10 cellular contexts compared by ENCODE assay signal in genomic region chr2:108182489-108182888, GRCh38. TPM values are rescaled to one million over a fixed set of nuclear protein-coding genes. Genes with fewer than 3 reads are reported as not detected.
DNase-seq lines count a peak whose midpoint lies in the region; ATAC-seq and TF ChIP-seq lines count a peak whose summit lies in the region.
"Had no signal": no experiment of that assay in that cellular context is flagged by ENCODE, and none has a peak within 500 bp of the region (broad histone marks: within the 10 kb centered on the region; RNA-seq: fewer than 3 reads in every experiment).

No MANE protein-coding gene starts in this region.

- H4K20me1 ChIP-seq in hepatocyte (ENCODE audit: insufficient read depth, poor library complexity, severe bottlenecking), result no peaks in the 10 kb centered on the region

- H3K4me3 ChIP-seq in HAP-1 (no peak overlapping the region), hepatocyte (no peak overlapping the region), gastrocnemius medialis (no peak overlapping the region)

- H3K9me3 ChIP-seq in HAP-1 (no peaks in the 10 kb centered on the region), hepatocyte (ENCODE audit: low read depth) (no peaks in the 10 kb centered on the region), gastrocnemius medialis (no peaks in the 10 kb centered on the region)

- TF ChIP-seq CTCF in hepatocyte (IDR thresholded peaks at IDR 0.05; ENCODE audit: poor library complexity) (peak; percentile 12), gastrocnemius medialis (IDR thresholded peaks at IDR 0.05 in 4 of 5, conservative IDR thresholded peaks at IDR 0.05 in 1 of 5) (no peak)

- no peak overlapping the region for H2AFZ ChIP-seq in hepatocyte

- peak; percentile 39 for DNase-seq in D341Med (ENCODE audit: low spot score)
- peak; percentile 5 to 60 for DNase-seq in HAP-1 (ENCODE audit: low spot score in 2 of 2)
- DNase-seq in RPMI7951 (ENCODE audit: low read depth), result peak; percentile 37
- no peak for DNase-seq in hepatocyte (ENCODE audit: low spot score)
- DNase-seq in activated T-cell treated with anti-CD3 and anti-CD28 coated beads, Interleukin-2, amount 50 U/mL, for 1 hour, result no peak
- no peak for DNase-seq in medulla oblongata (ENCODE audit: extremely low spot score)
- DNase-seq in gastrocnemius medialis, result no peak
- DNase-seq in NK-92 treated with Interleukin-12 subunit alpha and Interleukin-12 subunit beta, amount 100 ng/mL, for 24 hours (lab: John Stamatoyannopoulos, UW), result no peak
- DNase-seq: central memory CD4-positive, alpha-beta T cell had no signal

- H3K9me2 ChIP-seq in hepatocyte (replicated peaks; ENCODE audit: insufficient read depth), result no peaks in the 10 kb centered on the region

- H3K4me1 ChIP-seq in HAP-1 (no peaks in the 10 kb centered on the region), hepatocyte (ENCODE audit: insufficient read depth) (no peaks in the 10 kb centered on the region), gastrocnemius medialis (no peaks in the 10 kb centered on the region)

- H3K36me3 ChIP-seq in HAP-1 (replicated peaks) (no peaks in the 10 kb centered on the region), hepatocyte (replicated peaks; ENCODE audit: insufficient read depth, low read depth) (no peaks in the 10 kb centered on the region), gastrocnemius medialis (no peaks in the 10 kb centered on the region)

- no peaks in the 10 kb centered on the region for H3K27me3 ChIP-seq in HAP-1 (ENCODE audit: low read depth)
- no peaks in the 10 kb centered on the region for H3K27me3 ChIP-seq in hepatocyte
- no peaks in the 10 kb centered on the region for H3K27me3 ChIP-seq in gastrocnemius medialis

- no peak overlapping the region for H3K27ac ChIP-seq in hepatocyte
- H3K27ac ChIP-seq in gastrocnemius medialis, result no peak overlapping the region

- 50% methylated on average over 7 of the region's 7 CpGs for WGBS in hepatocyte (ENCODE audit: low lambda C conversion rate, missing lambda C conversion rate)

- no peaks in the 10 kb centered on the region for H3K79me2 ChIP-seq in hepatocyte

- H3K4me2 ChIP-seq in hepatocyte, result no peak overlapping the region

- in situ Hi-C loops in HAP-1 (cut with MboI; ENCODE audit: low sequenced_read_pairs) (loop anchor here (25.0 kb wide), 1 partner anchor 245 kb away; no protein-coding TSS in a partner anchor), gastrocnemius medialis (cut with MboI; ENCODE audit: low sequenced_read_pairs in 4 of 4) (no loop called here)

- TF ChIP-seq POLR2A in gastrocnemius medialis (IDR thresholded peaks at IDR 0.05), result no peak

- no peak for ATAC-seq in gastrocnemius medialis

- intact Hi-C loops in gastrocnemius medialis (cut with DNase I; ENCODE audit: low total_unique reads), result no loop called here

RNA-seq across cellular contexts. Expression of gene SULT1C3, which starts 57.3 kb away (rescaled TPM):
- not detected in 2 replicates for total RNA-seq in RPMI7951 (2014; rRNA removed; shearing (Covaris generic))
- total RNA-seq in hepatocyte, result 1.00 TPM in 1 of 2 replicates, not detected in the other
- not detected in 2 replicates for polyA plus RNA-seq in hepatocyte
- total RNA-seq in gastrocnemius medialis, result not detected
- total RNA-seq: kidney epithelial cell had no signal

Comparison
In these comparisons a context has a peak if more than half of its experiments do, and no peak if none do; other contexts are left out.
1. DNase-seq: peak in D341Med (single experiment), HAP-1 (2 of 2) and RPMI7951 (single experiment); none in hepatocyte (single experiment), activated T-cell treated with anti-CD3 and anti-CD28 coated beads, Interleukin-2, amount 50 U/mL, for 1 hour (single experiment), medulla oblongata (single experiment), gastrocnemius medialis (0 of 2) and NK-92 treated with Interleukin-12 subunit alpha and Interleukin-12 subunit beta, amount 100 ng/mL, for 24 hours (single experiment).